8 cellular contexts compared by ENCODE assay signal in the genomic region with DNA sequence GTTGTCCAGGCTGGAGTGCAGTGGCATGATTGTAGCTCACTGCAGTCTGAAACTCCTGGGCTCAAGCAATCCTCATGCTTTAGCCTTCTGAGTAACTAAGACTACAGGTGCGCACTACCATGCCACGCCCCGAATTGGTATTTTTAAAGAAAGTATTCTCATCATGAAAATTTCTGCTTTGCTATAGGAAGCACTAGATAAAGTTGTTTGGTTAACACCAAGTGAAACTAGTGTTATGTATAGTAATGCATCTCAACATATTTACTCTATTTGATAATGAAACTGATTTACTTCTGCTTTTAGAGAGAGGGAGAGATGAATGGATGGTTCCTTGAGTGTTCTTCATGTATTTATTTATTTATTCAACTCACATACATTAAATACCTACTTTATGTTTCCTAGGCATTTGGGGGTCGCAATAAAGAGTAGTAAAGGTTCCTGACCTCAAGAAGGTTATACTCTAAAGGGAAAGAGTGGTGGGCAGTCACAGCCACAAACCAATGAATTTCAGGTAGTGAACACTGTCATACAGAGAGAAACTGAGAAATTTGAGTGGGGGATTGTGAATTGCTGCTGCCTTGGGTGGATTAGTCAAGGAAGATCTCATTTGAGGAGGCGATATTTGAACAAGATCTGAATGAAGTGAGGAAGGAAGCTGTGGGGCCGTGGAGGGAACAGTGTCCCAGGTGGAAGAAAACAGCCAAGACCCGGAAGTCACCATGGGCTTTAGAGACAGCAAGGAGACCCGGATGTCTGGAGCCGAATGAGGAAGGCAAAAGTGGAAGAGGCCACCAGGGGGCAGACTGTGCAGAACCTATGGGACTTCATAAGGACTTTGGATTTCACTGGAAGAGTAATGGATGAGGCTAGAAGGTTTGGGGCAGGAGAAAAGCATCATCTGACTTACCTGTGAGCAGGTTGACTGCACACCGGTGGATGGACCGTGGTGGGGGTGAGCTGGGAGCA.
DNase-seq lines count a peak whose midpoint lies in the region; ATAC-seq, FAIRE-seq and TF ChIP-seq lines count a peak whose summit lies in the region.

No MANE protein-coding gene starts in this region.

- no peak overlapping the region for H3K27ac ChIP-seq in kidney (ENCODE audit: low read depth in 2 of 2, low read length in 2 of 2)

- intact Hi-C loops in kidney (cut with DNase I), result no loop called here

- H3K9me3 ChIP-seq in kidney (ENCODE audit: control insufficient read depth in 1 of 2, low read length in 2 of 2), result no peaks in the 10 kb centered on the region

- H3K9ac ChIP-seq in kidney (ENCODE audit: low read length in 2 of 2), result no peak overlapping the region

- H3K4me3 ChIP-seq in kidney (ENCODE audit: low read length in 2 of 2), result no peak overlapping the region

- TF ChIP-seq CTCF in kidney (IDR thresholded peaks at IDR 0.05; ENCODE audit: borderline replicate concordance, extremely low read depth, insufficient read depth), result peak; percentile 31

- FAIRE-seq in kidney (lab: Jason Lieb, UNC), result no peak

- ATAC-seq in HG03342 (IDR thresholded peaks at IDR 0.05; ENCODE audit: unreplicated experiment), result peak; percentile 75

- H3K36me3 ChIP-seq in kidney (ENCODE audit: control insufficient read depth in 1 of 2, insufficient read depth in 2 of 2, low read length in 2 of 2), result no peaks in the 10 kb centered on the region

- DNase-seq in DMS114 treated with DMSO at 0.1 percent for 48 hours (lab: John Stamatoyannopoulos, UW; ENCODE audit: unreplicated experiment) (peak; percentile 23), GM19238 (ENCODE audit: insufficient read length, low spot score) (peak; percentile 12), RKO (ENCODE audit: low spot score) (peak; percentile 50), astrocyte of the hippocampus (ENCODE audit: low read depth, low spot score) (peak; percentile 39), kidney (no peak), superior temporal gyrus (ENCODE audit: extremely low spot score) (peak; percentile 46), NCI-H774 (lab: John Stamatoyannopoulos, UW) (no peak)

- H3K4me1 ChIP-seq in kidney (ENCODE audit: control insufficient read depth in 1 of 2, insufficient read depth in 1 of 2, low read depth in 1 of 2, low read length in 2 of 2), result peaks cover 0 to 4% of the 10 kb centered on the region in 2 donors

Comparison
In these comparisons a context has a peak if more than half of its experiments do, and no peak if none do; other contexts are left out.
1. DNase-seq: peak in DMS114 treated with DMSO at 0.1 percent for 48 hours (single experiment), GM19238 (single experiment), RKO (single experiment), astrocyte of the hippocampus (single experiment) and superior temporal gyrus (single experiment); none in kidney (single experiment) and NCI-H774 (single experiment).